ENCODE assay signal across 14 cellular contexts in genomic region chr9:76943071-76943470, GRCh38. TPM values are rescaled to one million over a fixed set of nuclear protein-coding genes. Genes with fewer than 3 reads are reported as not detected.
DNase-seq lines count a peak whose midpoint lies in the region; ATAC-seq and TF ChIP-seq lines count a peak whose summit lies in the region.
"Had no signal": no experiment of that assay in that cellular context is flagged by ENCODE, and none has a peak within 500 bp of the region (broad histone marks: within the 10 kb centered on the region; RNA-seq: fewer than 3 reads in every experiment).

No MANE protein-coding gene starts in this region.

- intact Hi-C loops in mucosa of descending colon (cut with DNase I, micrococcal nuclease), result no loop called here
- intact Hi-C loops in left cardiac atrium (cut with DNase I), result no loop called here

- H3K4me1 ChIP-seq in mucosa of descending colon (ENCODE audit: low read depth), result no peaks in the 10 kb centered on the region
- H3K4me1 ChIP-seq: BE2C had no signal

- H3K9me3 ChIP-seq in mucosa of descending colon, result no peaks in the 10 kb centered on the region
- H3K9me3 ChIP-seq: BE2C had no signal

- no peak overlapping the region for H3K4me3 ChIP-seq in LNCaP clone FGC (ENCODE audit: low read depth, low read length)
- no peak overlapping the region for H3K4me3 ChIP-seq in mucosa of descending colon

- ATAC-seq in mucosa of descending colon (peak; percentile 94), left cardiac atrium (no peak), GM21619 (IDR thresholded peaks at IDR 0.05; ENCODE audit: unreplicated experiment) (no peak)

- TF ChIP-seq CTCF in LNCaP clone FGC (IDR thresholded peaks at IDR 0.05; ENCODE audit: control insufficient read depth, extremely low read depth, insufficient read depth) (no peak), mucosa of descending colon (IDR thresholded peaks at IDR 0.05) (no peak), GM10266 (IDR thresholded peaks at IDR 0.05; ENCODE audit: control insufficient read depth, insufficient read depth, low read depth, missing control alignments) (no peak)

- H3K36me3 ChIP-seq in mucosa of descending colon (ENCODE audit: low read depth), result no peaks in the 10 kb centered on the region
- H3K36me3 ChIP-seq: BE2C had no signal

- DNase-seq in LNCaP clone FGC (ENCODE audit: low read depth) (peak; percentile 13), globus pallidus (ENCODE audit: low spot score) (peak; percentile 6), mucosa of descending colon (peak in 1 of 3 donors; percentile 51), left cardiac atrium (no peak), GM10266 (ENCODE audit: extremely low spot score) (no peak), AG20443 (ENCODE audit: low spot score) (no peak)
- DNase-seq: BE2C; CD4-positive, alpha-beta memory T cell; DMS79; HCEC 1CT; HFFc6; KG1 had no signal

RNA-seq across cellular contexts. Expression of gene PRUNE2, which starts 37.2 kb away (rescaled TPM):
- 100 to 1,000 TPM in 1 of 3 donors, 10 to 100 TPM in 2; 48.2 to 437 (median 62.4) TPM for total RNA-seq in mucosa of descending colon
- total RNA-seq in left cardiac atrium, result 10 to 100 TPM; 33.1 to 37.5 TPM
- total RNA-seq: G401 had no signal

Comparison
In these comparisons a context has a peak if more than half of its experiments do, and no peak if none do; other contexts are left out.
1. DNase-seq: peak in LNCaP clone FGC (single experiment) and globus pallidus (single experiment); none in left cardiac atrium (single experiment), GM10266 (single experiment) and AG20443 (single experiment).